In genomic region chr6:102701019-102701418, GRCh38 we compare ENCODE assay signal across 32 cellular contexts.
"Had no signal": no experiment of that assay in that cellular context is flagged by ENCODE, and none has a peak within 500 bp of the region (broad histone marks: within the 10 kb centered on the region; RNA-seq: fewer than 3 reads in every experiment).

No MANE protein-coding gene starts in this region.

- H3K27ac ChIP-seq: ascending aorta, cardiac muscle cell, Peyer's patch, SK-N-MC had no signal

- H3K4me1 ChIP-seq: ascending aorta, Peyer's patch had no signal

- H3K27me3 Mint-ChIP-seq: activated CD4-positive, alpha-beta T cell treated with anti-CD3 and anti-CD28 coated beads for 36 hours; activated CD4-positive, alpha-beta T cell treated with anti-CD3 and anti-CD28 coated beads, Interleukin-2, amount 10 ng/mL, durations not matched to agents 7 days and 5 days; activated naive CD4-positive, alpha-beta T cell treated with anti-CD3 and anti-CD28 coated beads, Interleukin-2, amount 50 U/mL, for 24 hours; activated naive CD8-positive, alpha-beta T cell treated with anti-CD3 and anti-CD28 coated beads, Interleukin-2, amount 10 ng/mL, durations not matched to agents 7 days and 5 days; central memory CD8-positive, alpha-beta T cell had no signal

- ATAC-seq: activated CD4-positive, alpha-beta T cell treated with anti-CD3 and anti-CD28 coated beads for 36 hours; activated CD4-positive, CD25-positive, alpha-beta regulatory T cell treated with anti-CD3 and anti-CD28 coated beads, Interleukin-2, amount 50 U/mL, for 24 hours; activated T-cell treated with anti-CD3 and anti-CD28 coated beads, Interleukin-2, amount 50 U/mL, for 4 hours; K562; PC-3; WTC11 had no signal

- DNase-seq: activated CD4-positive, alpha-beta T cell treated with anti-CD3 and anti-CD28 coated beads for 36 hours; activated CD4-positive, alpha-beta T cell treated with anti-CD3 and anti-CD28 coated beads, Interleukin-2, amount 10 ng/mL, durations not matched to agents 7 days and 5 days; activated CD4-positive, alpha-beta T cell treated with anti-CD3 and anti-CD28 coated beads, Interleukin-2, amount 50 U/mL, for 48 hours; activated CD8-positive, alpha-beta memory T cell treated with anti-CD3 and anti-CD28 coated beads, Interleukin-2, amount 50 U/mL, for 4 hours; activated naive CD4-positive, alpha-beta T cell treated with Interleukin-2 at 50 U/mL for 16 hours; activated naive CD8-positive, alpha-beta T cell treated with anti-CD3 and anti-CD28 coated beads, Interleukin-2, amount 10 ng/mL, durations not matched to agents 7 days and 5 days; activated T-cell treated with anti-CD3 and anti-CD28 coated beads for 4 hours; activated T-cell treated with anti-CD3 and anti-CD28 coated beads, Interleukin-2, amount 50 U/mL, for 4 hours; amygdala; NCI-H1105; NCI-H1417 treated with DMSO at 0.1 percent for 48 hours; NCI-H187 treated with DMSO at 0.1 percent for 48 hours; NCI-H2081; NCI-H226; NCI-H446 treated with DMSO at 0.1 percent for 48 hours; NCI-H524; NCI-H69; NCI-H82; PC-3; Peyer's patch; RPMI8226 had no signal

- H3K4me1 Mint-ChIP-seq: activated CD4-positive, alpha-beta T cell treated with anti-CD3 and anti-CD28 coated beads for 36 hours; activated CD4-positive, alpha-beta T cell treated with anti-CD3 and anti-CD28 coated beads, Interleukin-2, amount 10 ng/mL, durations not matched to agents 7 days and 5 days; activated naive CD4-positive, alpha-beta T cell treated with anti-CD3 and anti-CD28 coated beads, Interleukin-2, amount 50 U/mL, for 24 hours; activated naive CD8-positive, alpha-beta T cell treated with anti-CD3 and anti-CD28 coated beads, Interleukin-2, amount 10 ng/mL, durations not matched to agents 7 days and 5 days; central memory CD8-positive, alpha-beta T cell; WTC11 had no signal

- H3K27ac Mint-ChIP-seq: activated CD4-positive, alpha-beta T cell treated with anti-CD3 and anti-CD28 coated beads for 36 hours; activated CD4-positive, alpha-beta T cell treated with anti-CD3 and anti-CD28 coated beads, Interleukin-2, amount 10 ng/mL, durations not matched to agents 7 days and 5 days; activated naive CD4-positive, alpha-beta T cell treated with anti-CD3 and anti-CD28 coated beads, Interleukin-2, amount 50 U/mL, for 24 hours; activated naive CD8-positive, alpha-beta T cell treated with anti-CD3 and anti-CD28 coated beads, Interleukin-2, amount 10 ng/mL, durations not matched to agents 7 days and 5 days; activated T-helper 1 cell treated with anti-CD3 and anti-CD28 coated beads, Interleukin-12 subunit alpha, Interleukin-12 subunit beta, Interleukin-2, Interleukin-4 antibody, amounts not matched to agents 30 ng/mL and 10 ng/mL and 1 ng/mL, durations not matched to agents 14 hours and 24 hours and 36 hours; T-helper 1 cell treated with Interleukin-12 subunit alpha and Interleukin-12 subunit beta and Interleukin-4 antibody, amounts not matched to agents 30 μg/mL and 1 μg/mL, for 36 hours; T-helper 2 cell treated with Interferon-gamma antibody and Interleukin-4, amounts not matched to agents 5 μg/mL and 100 μg/mL, for 36 hours; WTC11 had no signal

- H3K27me3 ChIP-seq: ascending aorta, cardiac muscle cell, Peyer's patch had no signal

- H3K9me3 Mint-ChIP-seq: activated CD4-positive, alpha-beta T cell treated with anti-CD3 and anti-CD28 coated beads, Interleukin-2, amount 10 ng/mL, durations not matched to agents 7 days and 5 days; activated naive CD4-positive, alpha-beta T cell treated with anti-CD3 and anti-CD28 coated beads, Interleukin-2, amount 50 U/mL, for 24 hours; activated T-helper 1 cell treated with anti-CD3 and anti-CD28 coated beads, Interleukin-12 subunit alpha, Interleukin-12 subunit beta, Interleukin-2, Interleukin-4 antibody, amounts not matched to agents 30 ng/mL and 10 ng/mL and 1 ng/mL, durations not matched to agents 14 hours and 24 hours and 36 hours; WTC11 had no signal

- H3K36me3 Mint-ChIP-seq: activated naive CD4-positive, alpha-beta T cell treated with anti-CD3 and anti-CD28 coated beads, Interleukin-2, amount 50 U/mL, for 24 hours; activated naive CD8-positive, alpha-beta T cell treated with anti-CD3 and anti-CD28 coated beads, Interleukin-2, amount 10 ng/mL, durations not matched to agents 7 days and 5 days; WTC11 had no signal

- H3K9me3 ChIP-seq: ascending aorta, Peyer's patch had no signal

- H3K36me3 ChIP-seq: ascending aorta, cardiac muscle cell, Peyer's patch had no signal

- H3K4me3 ChIP-seq: ascending aorta, cardiac muscle cell, K562, Peyer's patch, SK-N-MC had no signal

- H3K4me3 Mint-ChIP-seq: activated CD4-positive, alpha-beta T cell treated with anti-CD3 and anti-CD28 coated beads for 36 hours; activated CD4-positive, alpha-beta T cell treated with anti-CD3 and anti-CD28 coated beads, Interleukin-2, amount 10 ng/mL, durations not matched to agents 7 days and 5 days; activated naive CD4-positive, alpha-beta T cell treated with anti-CD3 and anti-CD28 coated beads, Interleukin-2, amount 50 U/mL, for 24 hours; activated naive CD8-positive, alpha-beta T cell treated with anti-CD3 and anti-CD28 coated beads, Interleukin-2, amount 10 ng/mL, durations not matched to agents 7 days and 5 days; activated T-cell treated with anti-CD3 and anti-CD28 coated beads, Interleukin-2, amount 50 U/mL, for 4 hours; activated T-helper 1 cell treated with anti-CD3 and anti-CD28 coated beads, Interleukin-12 subunit alpha, Interleukin-12 subunit beta, Interleukin-2, Interleukin-4 antibody, amounts not matched to agents 30 ng/mL and 10 ng/mL and 1 ng/mL, durations not matched to agents 14 hours and 24 hours and 36 hours; central memory CD8-positive, alpha-beta T cell; T-helper 1 cell treated with Interleukin-12 subunit alpha and Interleukin-12 subunit beta and Interleukin-4 antibody, amounts not matched to agents 30 μg/mL and 1 μg/mL, for 36 hours; T-helper 2 cell treated with Interferon-gamma antibody and Interleukin-4, amounts not matched to agents 5 μg/mL and 100 μg/mL, for 36 hours; WTC11 had no signal
